Comparison of ENCODE assay signal across 8 cellular contexts in the genomic region with DNA sequence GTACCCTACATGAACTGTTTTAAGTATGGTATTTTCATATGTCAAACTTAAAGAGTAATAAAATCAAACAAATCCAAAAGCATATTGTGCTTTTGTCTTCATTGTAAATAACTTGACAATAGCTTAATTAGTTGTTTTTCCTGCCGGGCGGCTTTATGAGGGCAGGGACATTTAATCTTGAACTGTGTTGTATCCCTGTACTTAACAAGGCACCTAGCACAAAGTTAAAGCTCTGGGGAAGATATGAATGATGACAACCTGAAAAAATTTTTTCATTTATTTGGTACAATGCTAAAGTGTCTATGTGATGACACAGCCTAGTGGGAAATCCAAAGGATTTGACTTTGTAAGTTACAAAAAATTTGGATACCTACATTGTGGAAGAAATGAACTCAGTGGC. TPM values are rescaled to one million over a fixed set of nuclear protein-coding genes. Genes with fewer than 3 reads are reported as not detected.
DNase-seq lines count a peak whose midpoint lies in the region; ATAC-seq and TF ChIP-seq lines count a peak whose summit lies in the region.

No MANE protein-coding gene starts in this region.

- no peak overlapping the region for H3T11ph ChIP-seq in H9 (ENCODE audit: low read length)

- no peak overlapping the region for H2BK15ac ChIP-seq in H9 (ENCODE audit: low read depth, low read length)

- H3K18ac ChIP-seq in H9 (ENCODE audit: insufficient read length, low read depth, low read length): no peak overlapping the region

- H3K36me3 Mint-ChIP-seq in H9 (ENCODE audit: insufficient read depth in 1 of 3, low read depth in 3 of 3): no peaks in the 10 kb centered on the region
- H3K36me3 Mint-ChIP-seq in T-helper 17 cell (ENCODE audit: low read depth): no peaks in the 10 kb centered on the region

- peaks cover 1% of the 10 kb centered on the region; the same call in 1 of the 2 replicates for H3K79me2 ChIP-seq in H9 (ENCODE audit: insufficient read depth, low read length)

- H3K27ac Mint-ChIP-seq in H9 (no peak overlapping the region), T-helper 17 cell (no peak overlapping the region)

- H3K27me3 Mint-ChIP-seq in H9 (ENCODE audit: low read depth) (no peaks in the 10 kb centered on the region), T-helper 17 cell (peaks cover 18% of the 10 kb centered on the region)

- H2BK120ac ChIP-seq in H9 (ENCODE audit: low read depth, low read length, poor library complexity, severe bottlenecking): no peak overlapping the region

- H2BK5ac ChIP-seq in H9 (ENCODE audit: insufficient read length, low read length): no peak overlapping the region

- no CpG with 5 or more reads among the region's 2 CpGs for WGBS in H9 (ENCODE audit: extremely low coverage, insufficient read length, low lambda C conversion rate)

- no peaks in the 10 kb centered on the region for H3K4me1 ChIP-seq in H9 (ENCODE audit: insufficient read depth, low read length)
- peaks cover 0 to 5% (median 2%) of the 10 kb centered on the region in 3 donors for H3K4me1 ChIP-seq in skeletal muscle tissue (ENCODE audit: control insufficient read depth in 3 of 3, insufficient read depth in 3 of 3, low read length in 3 of 3)

- H3K4me3 Mint-ChIP-seq in H9 (peak overlapping the region; percentile 92 to 99), T-helper 17 cell (peak overlapping the region; percentile 90)

- H3K56ac ChIP-seq in H9 (ENCODE audit: insufficient read length, low read depth, low read length): no peak overlapping the region

- H3K27me3 ChIP-seq in H9 (ENCODE audit: insufficient read depth, low read length) (no peaks in the 10 kb centered on the region), skeletal muscle tissue (ENCODE audit: control insufficient read depth in 3 of 3, insufficient read depth in 3 of 3, low read length in 3 of 3) (peaks cover 0 to 4% (median 0%) of the 10 kb centered on the region in 3 donors)

- H3K4me2 ChIP-seq in H9 (ENCODE audit: insufficient read depth, insufficient read length, low read length): peak overlapping the region; percentile 99

- H3K9ac ChIP-seq in H9 (ENCODE audit: extremely low read depth, insufficient read length, low read length) (no peak overlapping the region), skeletal muscle tissue (ENCODE audit: low read depth in 1 of 3, low read length in 3 of 3) (peak overlapping the region; percentile 73 to 85 (median 85))

- peaks cover 0 to 2% (median 0%) of the 10 kb centered on the region in 3 donors for H3K36me3 ChIP-seq in skeletal muscle tissue (ENCODE audit: control insufficient read depth in 3 of 3, insufficient read depth in 3 of 3, low read length in 3 of 3)

- H3K79me1 ChIP-seq in H9 (ENCODE audit: insufficient read depth, low read depth, low read length, poor library complexity, severe bottlenecking): peaks cover 4% of the 10 kb centered on the region

- H3K23me2 ChIP-seq in H9 (ENCODE audit: insufficient read length, low read depth, low read length, poor library complexity, severe bottlenecking): peaks cover 6% of the 10 kb centered on the region

- H3K9me3 ChIP-seq in H9 (ENCODE audit: control insufficient read depth, low read depth, low read length) (no peaks in the 10 kb centered on the region), T-helper 17 cell (ENCODE audit: control insufficient read depth, low read length, poor library complexity, severe bottlenecking) (no peaks in the 10 kb centered on the region), skeletal muscle tissue (ENCODE audit: control insufficient read depth in 3 of 3, low read length in 3 of 3) (no peaks in the 10 kb centered on the region)

- no peak overlapping the region for H2AFZ ChIP-seq in H9 (ENCODE audit: low read length)

- H3K27ac ChIP-seq in H9 (ENCODE audit: insufficient read length, low read depth, low read length) (no peak overlapping the region), skeletal muscle tissue (ENCODE audit: low read depth, low read length) (peak overlapping the region; percentile 15)

- H3K4ac ChIP-seq in H9 (ENCODE audit: low read depth, low read length): no peak overlapping the region

- H4K8ac ChIP-seq in H9 (replicated peaks; ENCODE audit: insufficient read length, low read depth, low read length): no peak overlapping the region

- H3K23ac ChIP-seq in H9 (ENCODE audit: insufficient read length, low read depth, low read length): no peak overlapping the region

- H3K4me3 ChIP-seq in fibroblast of the aortic adventitia (ENCODE audit: low read depth, low read length) (peak overlapping the region; percentile 85), skeletal muscle tissue (ENCODE audit: low read length in 3 of 3) (peak overlapping the region; percentile 81 to 87 (median 87))

- H3K14ac ChIP-seq in H9 (ENCODE audit: insufficient read depth, low read length): no peak overlapping the region

- ATAC-seq in T-helper 17 cell (no peak), HG03442 (IDR thresholded peaks at IDR 0.05; ENCODE audit: unreplicated experiment) (no peak), GM18907 (IDR thresholded peaks at IDR 0.05; ENCODE audit: unreplicated experiment) (no peak)

- no peak overlapping the region for H4K5ac ChIP-seq in H9 (ENCODE audit: insufficient read length, low read depth, low read length)

- TF ChIP-seq CTCF in H9 (conservative IDR thresholded peaks at IDR 0.05) (no peak), fibroblast of the aortic adventitia (IDR thresholded peaks at IDR 0.05; ENCODE audit: insufficient read depth, low read length) (no peak)

- no peaks in the 10 kb centered on the region for H3K9me3 Mint-ChIP-seq in H9

- peaks cover 14 to 15% of the 10 kb centered on the region in 2 experiments; a peak in 3 of 4 replicates for H3K4me1 Mint-ChIP-seq in H9
- peaks cover 16% of the 10 kb centered on the region for H3K4me1 Mint-ChIP-seq in T-helper 17 cell

- H2AK5ac ChIP-seq in H9 (ENCODE audit: insufficient read length, low read length): no peak overlapping the region

- DNase-seq in H9 (no peak), T-helper 17 cell (no peak), fibroblast of the aortic adventitia (ENCODE audit: low read depth) (no peak), cerebellum (ENCODE audit: low spot score) (no peak), NCI-H2171 (lab: John Stamatoyannopoulos, UW) (no peak)

- H2BK12ac ChIP-seq in H9 (ENCODE audit: insufficient read length, low read depth, low read length): no peak overlapping the region

- H2BK20ac ChIP-seq in H9 (ENCODE audit: low read depth, low read length, poor library complexity, severe bottlenecking): no peak overlapping the region

- H4K91ac ChIP-seq in H9 (ENCODE audit: insufficient read length, low read depth, low read length): no peak overlapping the region

- no peaks in the 10 kb centered on the region for H4K20me1 ChIP-seq in H9 (ENCODE audit: control insufficient read depth, insufficient read depth, insufficient read length)

RNA-seq across cellular contexts. Expression of gene HACE1, which starts 0.5 kb away (rescaled TPM):
- total RNA-seq in H9 (2021) (17.0 and 18.0 TPM in 2 replicates), T-helper 17 cell (10 to 100 TPM in 1 of 2 donors, 1 to 10 TPM in 1; 9.9 to 11.0 TPM), fibroblast of the aortic adventitia (ENCODE audit: low replicate concordance) (18.3 and 59.0 TPM in 2 replicates), skeletal muscle tissue (19.8 TPM), cerebellum (53.1 TPM)
